In genomic region chr17:949623-950338, GRCh38 we compare ENCODE assay signal across 16 cellular contexts. TPM values are rescaled to one million over a fixed set of nuclear protein-coding genes. Genes with fewer than 3 reads are reported as not detected.
DNase-seq lines count a peak whose midpoint lies in the region; ATAC-seq and TF ChIP-seq lines count a peak whose summit lies in the region.
"Had no signal": no experiment of that assay in that cellular context is flagged by ENCODE, and none has a peak within 500 bp of the region (broad histone marks: within the 10 kb centered on the region; RNA-seq: fewer than 3 reads in every experiment).

No MANE protein-coding gene starts in this region.

- H3K4me3 ChIP-seq in breast epithelium (no peak overlapping the region), mammary epithelial cell (replicated peaks in 1 of 3; ENCODE audit: insufficient read depth in 1 of 3, low read depth in 2 of 3, low read length in 3 of 3) (no peak overlapping the region), suprapubic skin (no peak overlapping the region)
- no peak overlapping the region for H3K4me3 ChIP-seq in effector memory CD4-positive, alpha-beta T cell (ENCODE audit: insufficient read depth, low read depth, low read length, poor library complexity, severe bottlenecking)
- H3K4me3 ChIP-seq: GM23248 had no signal

- H3K9me3 Mint-ChIP-seq in endothelial cell (ENCODE audit: unreplicated experiment) (no peaks in the 10 kb centered on the region), nephron progenitor cell (no peaks in the 10 kb centered on the region)
- H3K9me3 Mint-ChIP-seq in activated T-cell treated with anti-CD3 and anti-CD28 coated beads, Interleukin-2, amount 50 U/mL, for 72 hours: no peaks in the 10 kb centered on the region
- H3K9me3 Mint-ChIP-seq: CD8-positive, alpha-beta memory T cell had no signal

- intact Hi-C loops in breast epithelium (cut with DNase I; ENCODE audit: low total_unique reads) (no loop called here), mammary epithelial cell (cut with micrococcal nuclease) (loop anchor here (2.0 kb wide), 1 partner anchor 17 kb away; no protein-coding TSS in a partner anchor)

- BruUV-seq in mammary epithelial cell (replicated peaks; lab: Mats Ljungman, UMichigan): no TSS peak

- ATAC-seq in activated T-cell treated with anti-CD3 and anti-CD28 coated beads, Interleukin-2, amount 50 U/mL, for 72 hours (replicated peaks in 1 of 2): no peak

- H3K36me3 Mint-ChIP-seq in endothelial cell (ENCODE audit: low read depth, unreplicated experiment): peaks cover 5% of the 10 kb centered on the region
- H3K36me3 Mint-ChIP-seq in nephron progenitor cell (ENCODE audit: low read depth): peaks cover 23% of the 10 kb centered on the region
- H3K36me3 Mint-ChIP-seq in activated T-cell treated with anti-CD3 and anti-CD28 coated beads, Interleukin-2, amount 50 U/mL, for 72 hours (ENCODE audit: insufficient read depth in 2 of 2): no peaks in the 10 kb centered on the region
- H3K36me3 Mint-ChIP-seq: CD8-positive, alpha-beta memory T cell had no signal

- 40% methylated on average over 9 of the region's 12 CpGs for WGBS in mammary epithelial cell (ENCODE audit: low coverage, missing lambda C conversion rate)
- 69% methylated on average over 7 of the region's 12 CpGs for WGBS in suprapubic skin

- H3K4me1 ChIP-seq in breast epithelium (no peaks in the 10 kb centered on the region), mammary epithelial cell (ENCODE audit: insufficient read depth, low read length) (peaks cover 28% of the 10 kb centered on the region), suprapubic skin (peaks cover 21% of the 10 kb centered on the region)
- peaks cover 3% of the 10 kb centered on the region for H3K4me1 ChIP-seq in effector memory CD4-positive, alpha-beta T cell (ENCODE audit: control insufficient read depth, insufficient read depth, low read length, poor library complexity, severe bottlenecking)

- H4K20me1 ChIP-seq in mammary epithelial cell (ENCODE audit: insufficient read depth, low read length): no peaks in the 10 kb centered on the region

- H3K9me3 ChIP-seq in breast epithelium (no peaks in the 10 kb centered on the region), mammary epithelial cell (replicated peaks; ENCODE audit: insufficient read depth, low read length) (no peaks in the 10 kb centered on the region), suprapubic skin (no peaks in the 10 kb centered on the region)
- no peaks in the 10 kb centered on the region for H3K9me3 ChIP-seq in effector memory CD4-positive, alpha-beta T cell (ENCODE audit: control insufficient read depth, low read length)

- TF ChIP-seq POLR2A in breast epithelium (IDR thresholded peaks at IDR 0.05): no peak
- no peak for TF ChIP-seq POLR2A in suprapubic skin (IDR thresholded peaks at IDR 0.05)

- dilution Hi-C loops in mammary epithelial cell (cut with HindIII; ENCODE audit: low sequenced_read_pairs): no loop called here

- DNase-seq in breast epithelium (ENCODE audit: low spot score in 2 of 2): no peak
- no peak for DNase-seq in mammary epithelial cell
- no peak for DNase-seq in endothelial cell (ENCODE audit: low spot score)
- peak; percentile 25 for DNase-seq in nephron progenitor cell
- DNase-seq in suprapubic skin (ENCODE audit: low spot score in 2 of 2): no peak
- DNase-seq in activated T-cell treated with anti-CD3 and anti-CD28 coated beads, Interleukin-2, amount 50 U/mL, for 72 hours: no peak
- no peak for DNase-seq in NCI-H1417 (lab: John Stamatoyannopoulos, UW)
- DNase-seq in effector memory CD4-positive, alpha-beta T cell: no peak
- DNase-seq: 8988T; activated CD4-positive, alpha-beta T cell treated with anti-CD3 and anti-CD28 coated beads for 4 hours; CD8-positive, alpha-beta memory T cell; Karpas-422; NCI-H1694 treated with DMSO at 0.1 percent for 48 hours; NCI-H524 treated with DMSO at 0.1 percent for 48 hours; stimulated activated CD4-positive, alpha-beta T cell treated with anti-CD3 and anti-CD28 coated beads, Interleukin-2, amount 100 ng/mL, for 48 hours had no signal

- in situ Hi-C loops in mammary epithelial cell (cut with MboI; ENCODE audit: low sequenced_read_pairs in 2 of 2): no loop called here

- no peak overlapping the region for H3K4me2 ChIP-seq in mammary epithelial cell (ENCODE audit: insufficient read depth, low read depth, low read length)

- peaks cover 15% of the 10 kb centered on the region for H3K4me1 Mint-ChIP-seq in endothelial cell (ENCODE audit: unreplicated experiment)
- H3K4me1 Mint-ChIP-seq in nephron progenitor cell: peaks cover 52% of the 10 kb centered on the region
- H3K4me1 Mint-ChIP-seq in activated T-cell treated with anti-CD3 and anti-CD28 coated beads, Interleukin-2, amount 50 U/mL, for 72 hours (ENCODE audit: low read depth): no peaks in the 10 kb centered on the region

- H2AFZ ChIP-seq in mammary epithelial cell (ENCODE audit: low read depth, low read length): no peak overlapping the region
- H2AFZ ChIP-seq: GM23248 had no signal

- CTCF ChIA-PET in mammary epithelial cell (lab: Charles Lee; ENCODE audit: low non-redundant PET): no interaction called here

- TF ChIP-seq CTCF in breast epithelium (IDR thresholded peaks at IDR 0.05): no peak
- no peak for TF ChIP-seq CTCF in mammary epithelial cell (conservative IDR thresholded peaks at IDR 0.05 in 1 of 2, IDR thresholded peaks at IDR 0.05 in 1 of 2; ENCODE audit: extremely low read depth in 1 of 2, insufficient read depth in 1 of 2, low read depth in 1 of 2, low read length in 2 of 2)
- TF ChIP-seq CTCF in endothelial cell (IDR thresholded peaks at IDR 0.05; ENCODE audit: unreplicated experiment): no peak
- no peak for TF ChIP-seq CTCF in nephron progenitor cell (IDR thresholded peaks at IDR 0.05)
- TF ChIP-seq CTCF in suprapubic skin (IDR thresholded peaks at IDR 0.05): no peak

- no peak for TF ChIP-seq EP300 in suprapubic skin (IDR thresholded peaks at IDR 0.05)

- peaks cover 77% of the 10 kb centered on the region for H3K79me2 ChIP-seq in mammary epithelial cell (ENCODE audit: insufficient read depth, low read length)

- no peak overlapping the region for H3K4me3 Mint-ChIP-seq in endothelial cell (ENCODE audit: unreplicated experiment)
- H3K4me3 Mint-ChIP-seq in nephron progenitor cell: peak overlapping the region; percentile 47
- H3K4me3 Mint-ChIP-seq in activated T-cell treated with anti-CD3 and anti-CD28 coated beads, Interleukin-2, amount 50 U/mL, for 72 hours: no peak overlapping the region
- H3K4me3 Mint-ChIP-seq: CD8-positive, alpha-beta memory T cell had no signal

- H3K36me3 ChIP-seq in breast epithelium (no peaks in the 10 kb centered on the region), mammary epithelial cell (ENCODE audit: insufficient read depth, low read length) (peaks cover 4% of the 10 kb centered on the region), suprapubic skin (peaks cover 7% of the 10 kb centered on the region)
- H3K36me3 ChIP-seq in effector memory CD4-positive, alpha-beta T cell (ENCODE audit: control insufficient read depth, insufficient read depth, low read length): no peaks in the 10 kb centered on the region

- no peak overlapping the region for H3K9ac ChIP-seq in mammary epithelial cell (ENCODE audit: insufficient read depth, low read length)
- H3K9ac ChIP-seq: GM23248 had no signal

- H3K27me3 ChIP-seq in breast epithelium: no peaks in the 10 kb centered on the region
- H3K27me3 ChIP-seq in mammary epithelial cell (ENCODE audit: insufficient read depth, low read length): no peaks in the 10 kb centered on the region
- H3K27me3 ChIP-seq in suprapubic skin: no peaks in the 10 kb centered on the region
- peaks cover 5% of the 10 kb centered on the region for H3K27me3 ChIP-seq in effector memory CD4-positive, alpha-beta T cell (replicated peaks; ENCODE audit: control insufficient read depth, insufficient read depth, low read length, poor library complexity, severe bottlenecking)

- H3K27ac ChIP-seq in breast epithelium (peak overlapping the region; percentile 10 to 12), mammary epithelial cell (ENCODE audit: insufficient read depth, low read depth, low read length) (no peak overlapping the region), suprapubic skin (no peak overlapping the region)
- no peak overlapping the region for H3K27ac ChIP-seq in effector memory CD4-positive, alpha-beta T cell (ENCODE audit: insufficient read depth, low read length, poor library complexity, severe bottlenecking)
- H3K27ac ChIP-seq: GM23248 had no signal

- H3K27me3 Mint-ChIP-seq in endothelial cell (ENCODE audit: unreplicated experiment) (peaks cover 3% of the 10 kb centered on the region), nephron progenitor cell (ENCODE audit: low read depth, poor library complexity) (no peaks in the 10 kb centered on the region)
- H3K27me3 Mint-ChIP-seq in activated T-cell treated with anti-CD3 and anti-CD28 coated beads, Interleukin-2, amount 50 U/mL, for 72 hours (ENCODE audit: low read depth): peaks cover 11% of the 10 kb centered on the region

- H3K27ac Mint-ChIP-seq in endothelial cell (ENCODE audit: unreplicated experiment) (peak overlapping the region; percentile 42), nephron progenitor cell (peak overlapping the region; percentile 96)
- no peak overlapping the region for H3K27ac Mint-ChIP-seq in activated T-cell treated with anti-CD3 and anti-CD28 coated beads, Interleukin-2, amount 50 U/mL, for 72 hours

RNA-seq across cellular contexts. Expression of gene NXN, which starts 29.8 kb away (rescaled TPM):
- total RNA-seq in breast epithelium (10 to 100 TPM in 2 of 3 donors, 1 to 10 TPM in 1; 9.3 to 14.3 (median 12.8) TPM), mammary epithelial cell (100 to 1,000 TPM; 126 to 128 TPM), endothelial cell (ENCODE audit: unreplicated experiment) (53.9 TPM), suprapubic skin (10 to 100 TPM; 18.9 to 47.2 (median 33.4) TPM)
- polyA plus RNA-seq in mammary epithelial cell: 87.8 TPM
- polyA minus RNA-seq in mammary epithelial cell: 188 TPM
- total RNA-seq in activated T-cell treated with anti-CD3 and anti-CD28 coated beads, Interleukin-2, amount 50 U/mL, for 72 hours: 1 to 10 TPM; 1.2 to 1.7 TPM

RNA-seq across cellular contexts. Expression of gene TIMM22, which starts 47.1 kb away (rescaled TPM):
- total RNA-seq in breast epithelium (10 to 100 TPM; 10.1 to 12.0 (median 10.8) TPM), mammary epithelial cell (10 to 100 TPM; 14.3 to 17.2 TPM), endothelial cell (ENCODE audit: unreplicated experiment) (17.1 TPM), suprapubic skin (10 to 100 TPM; 11.6 to 12.9 (median 12.6) TPM)
- polyA plus RNA-seq in mammary epithelial cell: 17.8 TPM
- 20.6 TPM for polyA minus RNA-seq in mammary epithelial cell
- total RNA-seq in activated T-cell treated with anti-CD3 and anti-CD28 coated beads, Interleukin-2, amount 50 U/mL, for 72 hours: 10 to 100 TPM; 10.3 to 12.0 TPM

Comparison
In these comparisons a context has a peak if more than half of its experiments do, and no peak if none do; other contexts are left out.
1. H3K27ac ChIP-seq: peak in breast epithelium (2 of 2); none in mammary epithelial cell (single experiment), suprapubic skin (single experiment) and effector memory CD4-positive, alpha-beta T cell (single experiment).